Comparison of ENCODE assay signal across 15 cellular contexts in genomic region chr15:95610945-95611344, GRCh38.
A peak's percentile ranks its signal among the peaks of the same experiment; 100 is the strongest.
DNase-seq lines count a peak whose midpoint lies in the region; ATAC-seq and TF ChIP-seq lines count a peak whose summit lies in the region.
"Had no signal": no experiment of that assay in that cellular context is flagged by ENCODE, and none has a peak within 500 bp of the region (broad histone marks: within the 10 kb centered on the region; RNA-seq: fewer than 3 reads in every experiment).

No MANE protein-coding gene starts in this region.

- H3K9me3 Mint-ChIP-seq in nephron = no peaks in the 10 kb centered on the region
- no peaks in the 10 kb centered on the region for H3K9me3 Mint-ChIP-seq in naive thymus-derived CD4-positive, alpha-beta T cell
- no peaks in the 10 kb centered on the region for H3K9me3 Mint-ChIP-seq in activated CD4-positive, alpha-beta T cell treated with anti-CD3 and anti-CD28 coated beads, Interleukin-2, amount 10 ng/mL, durations not matched to agents 7 days and 5 days
- H3K9me3 Mint-ChIP-seq: CD4-positive, alpha-beta T cell; HFFc6 had no signal

- H3K36me3 Mint-ChIP-seq in nephron (ENCODE audit: low read depth) = no peaks in the 10 kb centered on the region
- no peaks in the 10 kb centered on the region for H3K36me3 Mint-ChIP-seq in naive thymus-derived CD4-positive, alpha-beta T cell
- H3K36me3 Mint-ChIP-seq in activated CD4-positive, alpha-beta T cell treated with anti-CD3 and anti-CD28 coated beads, Interleukin-2, amount 10 ng/mL, durations not matched to agents 7 days and 5 days (ENCODE audit: low read depth) = no peaks in the 10 kb centered on the region

- H4K91ac ChIP-seq in neuronal stem cell (ENCODE audit: low read depth, low read length, poor library complexity) = no peak overlapping the region

- no peak overlapping the region for H3K18ac ChIP-seq in neuronal stem cell (ENCODE audit: low read length)

- H3K79me1 ChIP-seq in neuronal stem cell (ENCODE audit: low read depth, low read length) = no peaks in the 10 kb centered on the region

- H3K4me3 Mint-ChIP-seq in nephron = no peak overlapping the region
- H3K4me3 Mint-ChIP-seq in naive thymus-derived CD4-positive, alpha-beta T cell = no peak overlapping the region
- no peak overlapping the region for H3K4me3 Mint-ChIP-seq in activated CD4-positive, alpha-beta T cell treated with anti-CD3 and anti-CD28 coated beads, Interleukin-2, amount 10 ng/mL, durations not matched to agents 7 days and 5 days
- H3K4me3 Mint-ChIP-seq: B cell; CD4-positive, alpha-beta T cell; HFFc6 had no signal

- peak overlapping the region; percentile 62 for H2AFZ ChIP-seq in neuronal stem cell (ENCODE audit: low read length)

- CTCF ChIA-PET in naive thymus-derived CD4-positive, alpha-beta T cell (lab: Charles Lee) = no interaction called here
- CTCF ChIA-PET in activated CD4-positive, alpha-beta T cell treated with anti-CD3 and anti-CD28 coated beads, Interleukin-2, amount 10 ng/mL, durations not matched to agents 7 days and 5 days (lab: Charles Lee) = no interaction called here

- no peak overlapping the region for H2AK5ac ChIP-seq in neuronal stem cell (ENCODE audit: low read depth, low read length)

- H3K14ac ChIP-seq in neuronal stem cell (ENCODE audit: low read length) = no peak overlapping the region

- WGBS in neuronal stem cell (ENCODE audit: extremely low coverage in 2 of 2, insufficient read length in 2 of 2, insufficient replicate concordance in 1 of 2), 2 donors = no CpG with 5 or more reads among the region's 2 CpGs

- H3K36me3 ChIP-seq in SK-N-MC (ENCODE audit: insufficient read depth, low read length) (no peaks in the 10 kb centered on the region), neuronal stem cell (replicated peaks in 1 of 2; ENCODE audit: control insufficient read depth in 2 of 2, insufficient read depth in 2 of 2, low read length in 2 of 2) (no peaks in the 10 kb centered on the region)
- no peaks in the 10 kb centered on the region for H3K36me3 ChIP-seq in naive thymus-derived CD4-positive, alpha-beta T cell (ENCODE audit: control insufficient read depth in 2 of 3, insufficient read depth in 3 of 3, low read length in 3 of 3)

- POLR2A ChIA-PET in naive thymus-derived CD4-positive, alpha-beta T cell (lab: Charles Lee) = no interaction called here
- POLR2A ChIA-PET in activated CD4-positive, alpha-beta T cell treated with anti-CD3 and anti-CD28 coated beads, Interleukin-2, amount 10 ng/mL, durations not matched to agents 7 days and 5 days (lab: Charles Lee) = no interaction called here

- peaks cover 18% of the 10 kb centered on the region for H3K4me1 Mint-ChIP-seq in nephron
- no peaks in the 10 kb centered on the region for H3K4me1 Mint-ChIP-seq in naive thymus-derived CD4-positive, alpha-beta T cell
- H3K4me1 Mint-ChIP-seq in activated CD4-positive, alpha-beta T cell treated with anti-CD3 and anti-CD28 coated beads, Interleukin-2, amount 10 ng/mL, durations not matched to agents 7 days and 5 days = no peaks in the 10 kb centered on the region
- H3K4me1 Mint-ChIP-seq: B cell had no signal

- no peak overlapping the region for H4K8ac ChIP-seq in neuronal stem cell (ENCODE audit: low read depth, low read length)

- no peaks in the 10 kb centered on the region for H3K27me3 ChIP-seq in neuronal stem cell (ENCODE audit: control insufficient read depth in 3 of 3, insufficient read depth in 3 of 3, low read depth in 1 of 3, low read length in 3 of 3)
- H3K27me3 ChIP-seq in naive thymus-derived CD4-positive, alpha-beta T cell (ENCODE audit: control insufficient read depth in 2 of 2, insufficient read depth in 2 of 2, low read length in 2 of 2) = peaks cover 0 to 3% of the 10 kb centered on the region in 2 donors

- H3K4me1 ChIP-seq in neuronal stem cell (ENCODE audit: control insufficient read depth in 2 of 2, insufficient read depth in 1 of 2, low read depth in 1 of 2, low read length in 2 of 2) = peaks cover 2 to 27% of the 10 kb centered on the region in 2 donors
- no peaks in the 10 kb centered on the region for H3K4me1 ChIP-seq in naive thymus-derived CD4-positive, alpha-beta T cell (ENCODE audit: control insufficient read depth in 2 of 2, insufficient read depth in 2 of 2, low read length in 2 of 2)

- H3K23ac ChIP-seq in neuronal stem cell (ENCODE audit: low read depth, low read length, poor library complexity) = no peak overlapping the region

- H3K4me2 ChIP-seq in neuronal stem cell (ENCODE audit: insufficient read depth, low read length, poor library complexity, severe bottlenecking) = no peak overlapping the region

- no peak overlapping the region for H2BK120ac ChIP-seq in neuronal stem cell (ENCODE audit: low read depth, low read length)

- H3K9ac ChIP-seq in SK-N-MC (ENCODE audit: insufficient read length) (no peak overlapping the region), neuronal stem cell (ENCODE audit: low read depth, low read length, poor library complexity) (no peak overlapping the region)

- intact Hi-C loops in naive thymus-derived CD4-positive, alpha-beta T cell (cut with micrococcal nuclease) = no loop called here

- H2BK12ac ChIP-seq in neuronal stem cell (ENCODE audit: low read length) = no peak overlapping the region

- no peak overlapping the region for H2BK15ac ChIP-seq in neuronal stem cell (ENCODE audit: low read length)

- ATAC-seq in naive thymus-derived CD4-positive, alpha-beta T cell = no peak
- ATAC-seq: GM12878 had no signal

- DNase-seq in COLO829 (ENCODE audit: low spot score) (peak; percentile 14), SK-N-MC (ENCODE audit: low read depth, low spot score) (no peak), neuronal stem cell (ENCODE audit: low spot score) (peak; percentile 43), NCI-H1048 (lab: John Stamatoyannopoulos, UW) (no peak)
- no peak for DNase-seq in naive thymus-derived CD4-positive, alpha-beta T cell
- DNase-seq in activated CD4-positive, alpha-beta T cell treated with anti-CD3 and anti-CD28 coated beads, Interleukin-2, amount 10 ng/mL, durations not matched to agents 7 days and 5 days = no peak
- DNase-seq: C1 segment of cervical spinal cord; CD4-positive, alpha-beta T cell; DMS79; GOT3; HCEC 1CT; HFFc6 had no signal

- TF ChIP-seq CTCF in nephron (IDR thresholded peaks at IDR 0.05; ENCODE audit: unreplicated experiment in 3 of 3) = no peak

- H3K27ac Mint-ChIP-seq in nephron = peak overlapping the region; percentile 27 to 82 (median 49)
- no peak overlapping the region for H3K27ac Mint-ChIP-seq in naive thymus-derived CD4-positive, alpha-beta T cell
- no peak overlapping the region for H3K27ac Mint-ChIP-seq in activated CD4-positive, alpha-beta T cell treated with anti-CD3 and anti-CD28 coated beads, Interleukin-2, amount 10 ng/mL, durations not matched to agents 7 days and 5 days
- H3K27ac Mint-ChIP-seq: B cell; CD4-positive, alpha-beta T cell; HFFc6 had no signal

- no peaks in the 10 kb centered on the region for H3K9me3 ChIP-seq in SK-N-MC (ENCODE audit: low read depth, low read length)
- H3K9me3 ChIP-seq in neuronal stem cell (replicated peaks in 1 of 2; ENCODE audit: control insufficient read depth in 2 of 2, insufficient read depth in 1 of 2, low read depth in 1 of 2, low read length in 2 of 2) = peaks cover 0 to 2% of the 10 kb centered on the region in 2 donors
- H3K9me3 ChIP-seq in naive thymus-derived CD4-positive, alpha-beta T cell (ENCODE audit: control insufficient read depth in 2 of 3, low read length in 3 of 3) = no peaks in the 10 kb centered on the region

- no peak overlapping the region for H3K4ac ChIP-seq in neuronal stem cell (ENCODE audit: low read length)

- H3K4me3 ChIP-seq in SK-N-MC (no peak overlapping the region), neuronal stem cell (ENCODE audit: low read length in 2 of 2) (no peak overlapping the region)
- H3K4me3 ChIP-seq in naive thymus-derived CD4-positive, alpha-beta T cell (ENCODE audit: low read length) = no peak overlapping the region
- H3K4me3 ChIP-seq: GM12878 had no signal

- no peaks in the 10 kb centered on the region for H3K27me3 Mint-ChIP-seq in nephron (ENCODE audit: low read depth)
- H3K27me3 Mint-ChIP-seq in naive thymus-derived CD4-positive, alpha-beta T cell = no peaks in the 10 kb centered on the region
- H3K27me3 Mint-ChIP-seq in activated CD4-positive, alpha-beta T cell treated with anti-CD3 and anti-CD28 coated beads, Interleukin-2, amount 10 ng/mL, durations not matched to agents 7 days and 5 days = no peaks in the 10 kb centered on the region
- H3K27me3 Mint-ChIP-seq: B cell; CD4-positive, alpha-beta T cell had no signal

- peak overlapping the region; percentile 62; the same call in 1 of the 2 replicates for H3K27ac ChIP-seq in SK-N-MC
- peak overlapping the region; percentile 6 for H3K27ac ChIP-seq in neuronal stem cell (replicated peaks; ENCODE audit: low read length)
- no peak overlapping the region for H3K27ac ChIP-seq in naive thymus-derived CD4-positive, alpha-beta T cell (ENCODE audit: low read depth, low read length)

- H2BK5ac ChIP-seq in neuronal stem cell (ENCODE audit: low read length) = no peak overlapping the region

Comparison
In these comparisons a context has a peak if more than half of its experiments do, and no peak if none do; other contexts are left out.
1. DNase-seq: peak in COLO829 (single experiment) and neuronal stem cell (single experiment); none in SK-N-MC (single experiment), naive thymus-derived CD4-positive, alpha-beta T cell (0 of 9), activated CD4-positive, alpha-beta T cell treated with anti-CD3 and anti-CD28 coated beads, Interleukin-2, amount 10 ng/mL, durations not matched to agents 7 days and 5 days (single experiment) and NCI-H1048 (single experiment).
2. H3K27ac Mint-ChIP-seq: peak in nephron (3 of 3); none in naive thymus-derived CD4-positive, alpha-beta T cell (0 of 9) and activated CD4-positive, alpha-beta T cell treated with anti-CD3 and anti-CD28 coated beads, Interleukin-2, amount 10 ng/mL, durations not matched to agents 7 days and 5 days (single experiment).